11 cellular contexts compared by ENCODE assay signal in the genomic region with DNA sequence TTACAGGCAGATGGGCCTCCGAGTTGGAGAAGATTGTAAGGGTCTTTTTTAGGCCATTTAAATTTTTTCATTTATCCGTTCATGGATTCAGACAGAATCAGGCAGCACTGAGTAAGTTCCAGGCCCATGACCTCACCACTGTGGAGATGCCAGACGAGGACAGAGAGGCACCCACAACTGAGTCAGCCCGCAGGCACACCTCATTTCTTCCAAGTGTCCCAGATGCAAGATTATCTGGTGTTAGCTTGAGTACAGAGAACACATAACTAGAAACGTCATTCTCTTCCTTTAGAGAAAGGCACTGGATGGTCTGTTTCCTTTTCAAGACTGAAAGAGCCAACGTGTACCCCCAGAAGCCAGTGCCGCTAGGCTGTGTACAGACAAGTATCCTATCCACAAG. TPM values are rescaled to one million over a fixed set of nuclear protein-coding genes. Genes with fewer than 3 reads are reported as not detected.
DNase-seq lines count a peak whose midpoint lies in the region; ATAC-seq and TF ChIP-seq lines count a peak whose summit lies in the region.
"Had no signal": no experiment of that assay in that cellular context is flagged by ENCODE, and none has a peak within 500 bp of the region (broad histone marks: within the 10 kb centered on the region; RNA-seq: fewer than 3 reads in every experiment).

No MANE protein-coding gene starts in this region.

- intact Hi-C loops in psoas muscle (cut with DNase I), result loop anchor here (10.0 kb wide), 2 partner anchors 394 to 754 kb away; no protein-coding TSS in a partner anchor

- peaks cover 3% of the 10 kb centered on the region for H3K36me3 ChIP-seq in BJ (ENCODE audit: control insufficient read depth, insufficient read depth, low read length)
- peaks cover 27% of the 10 kb centered on the region for H3K36me3 ChIP-seq in SJSA1
- H3K36me3 ChIP-seq in psoas muscle (ENCODE audit: insufficient read depth in 1 of 2, low read depth in 1 of 2), result peaks cover 8 to 33% of the 10 kb centered on the region in 2 donors

- H3K9me3 ChIP-seq in SJSA1 (replicated peaks), result no peaks in the 10 kb centered on the region
- H3K9me3 ChIP-seq in psoas muscle, result no peaks in the 10 kb centered on the region
- H3K9me3 ChIP-seq: Caco-2 had no signal

- CTCF ChIA-PET in BJ (lab: Yijun Ruan, JAX), result interaction anchor here (0.7 to 1.4 kb wide), 7 partner anchors 11 to 754 kb away, joined by 3 to 6 read pairs (median 3); a partner anchor contains a TSS

- H3K4me3 ChIP-seq in BJ (ENCODE audit: low read depth, low read length) (no peak overlapping the region), SJSA1 (no peak overlapping the region), fibroblast of mammary gland (ENCODE audit: control insufficient read depth, low read depth, low read length) (no peak overlapping the region), psoas muscle (no peak overlapping the region)

- POLR2A ChIA-PET in BJ (lab: Charles Lee), result no interaction called here

- no peak for TF ChIP-seq CTCF in BJ (IDR thresholded peaks at IDR 0.05; ENCODE audit: insufficient read depth, low read depth, low read length)
- no peak for TF ChIP-seq CTCF in fibroblast of mammary gland (conservative IDR thresholded peaks at IDR 0.05; ENCODE audit: control insufficient read depth, insufficient read depth, low read depth, low read length)
- TF ChIP-seq CTCF in psoas muscle (IDR thresholded peaks at IDR 0.05), result no peak

- H3K27me3 ChIP-seq in BJ (ENCODE audit: control insufficient read depth, insufficient read depth, low read length) (no peaks in the 10 kb centered on the region), SJSA1 (replicated peaks) (no peaks in the 10 kb centered on the region), psoas muscle (ENCODE audit: insufficient read depth in 3 of 3, low read length in 2 of 3) (no peaks in the 10 kb centered on the region)

- DNase-seq in BJ (ENCODE audit: low read depth), result peak; percentile 81
- DNase-seq in SJSA1 (ENCODE audit: low read depth in 1 of 2, low spot score in 2 of 2), result peak; percentile 41 to 69
- DNase-seq in fibroblast of mammary gland (ENCODE audit: low read depth), result peak; percentile 92
- DNase-seq in psoas muscle, result peak; percentile 66 to 80
- no peak for DNase-seq in OCI-M2 (lab: John Stamatoyannopoulos, UW; ENCODE audit: unreplicated experiment)
- no peak for DNase-seq in NCI-H446 (lab: John Stamatoyannopoulos, UW)
- no peak for DNase-seq in KBM-7
- no peak for DNase-seq in NCI-H2171 treated with DMSO at 0.1 percent for 48 hours (lab: John Stamatoyannopoulos, UW)
- DNase-seq: Caco-2; effector memory CD8-positive, alpha-beta T cell had no signal

- WGBS in psoas muscle, 3 donors, result 39 to 71% (median 43%) methylated on average over 7 of the region's 7 CpGs

- H3K4me1 ChIP-seq in SJSA1 (replicated peaks) (peaks cover 30% of the 10 kb centered on the region), psoas muscle (peaks cover 29% of the 10 kb centered on the region)
- H3K4me1 ChIP-seq: Caco-2 had no signal

- H3K27ac ChIP-seq in SJSA1, result peak overlapping the region; percentile 3; the same call in 1 of the 2 replicates
- peak overlapping the region; percentile 77 for H3K27ac ChIP-seq in psoas muscle

- in situ Hi-C loops in KBM-7 (cut with MboI; ENCODE audit: low pct_unique_long_range_greater_than_20kb, low sequenced_read_pairs), result loop anchor here (10.0 to 25.0 kb wide), 3 partner anchors 404 to 726 kb away; no protein-coding TSS in a partner anchor

- peak; percentile 69 to 89 (median 82) for ATAC-seq in psoas muscle
- ATAC-seq: effector memory CD8-positive, alpha-beta T cell; HCT116 had no signal

RNA-seq across cellular contexts. Expression of a gene that starts 16.9 kb away (rescaled TPM):
- polyA plus RNA-seq in BJ (2011; rRNA removed) (7.7 and 8.7 TPM in 2 replicates), psoas muscle (10 to 100 TPM; 13.1 to 28.1 (median 15.3) TPM)
- polyA minus RNA-seq in BJ (2011; rRNA and poly(A)+ RNA removed), result 24.7 and 44.1 TPM in 2 replicates
- total RNA-seq in SJSA1 (2014; rRNA removed; shearing (Covaris generic)), result 14.8 and 19.1 TPM in 2 replicates
- total RNA-seq in psoas muscle, result 10 to 100 TPM; 18.3 to 24.5 (median 22.4) TPM

RNA-seq across cellular contexts. Expression of a gene that starts 19.0 kb away (rescaled TPM):
- polyA plus RNA-seq in BJ (2011; rRNA removed), result 32.7 and 55.2 TPM in 2 replicates
- 17.3 and 23.4 TPM in 2 replicates for polyA minus RNA-seq in BJ (2011; rRNA and poly(A)+ RNA removed)
- 43.5 and 48.5 TPM in 2 replicates for total RNA-seq in SJSA1 (2014; rRNA removed; shearing (Covaris generic))
- total RNA-seq in psoas muscle, result 10 to 100 TPM; 71.9 to 95.1 (median 83.1) TPM
- polyA plus RNA-seq in psoas muscle, result 100 to 1,000 TPM in 2 of 3 donors, 10 to 100 TPM in 1; 98.9 to 122 (median 104) TPM

Comparison
In these comparisons a context has a peak if more than half of its experiments do, and no peak if none do; other contexts are left out.
1. DNase-seq: peak in BJ (single experiment), SJSA1 (2 of 2), fibroblast of mammary gland (single experiment) and psoas muscle (2 of 2); none in OCI-M2 (single experiment), NCI-H446 (0 of 2), KBM-7 (single experiment) and NCI-H2171 treated with DMSO at 0.1 percent for 48 hours (single experiment).